In genomic region chr17:78122221-78122990, GRCh38 we compare ENCODE assay signal across 2 cellular contexts.
A peak's percentile ranks its signal among the peaks of the same experiment; 100 is the strongest.
TF ChIP-seq lines count a peak whose summit lies in the region.

No MANE protein-coding gene starts in this region.

TF ChIP-seq in GM12878, 131 proteins besides CTCF, POLR2A, EP300 and RAD21:
- TF ChIP-seq USF1 (IDR thresholded peaks at IDR 0.05; ENCODE audit: borderline replicate concordance, extremely low read length, insufficient read depth, low read depth, low read length) (peak; percentile 15), YBX1 (IDR thresholded peaks at IDR 0.05) (no peak), MEF2B (IDR thresholded peaks at IDR 0.05; ENCODE audit: partially characterized antibody, poor library complexity, severe bottlenecking) (no peak), NRF1 (conservative IDR thresholded peaks at IDR 0.05; ENCODE audit: low read depth, low read length) (no peak)
- TF ChIP-seq, protein P1, sequence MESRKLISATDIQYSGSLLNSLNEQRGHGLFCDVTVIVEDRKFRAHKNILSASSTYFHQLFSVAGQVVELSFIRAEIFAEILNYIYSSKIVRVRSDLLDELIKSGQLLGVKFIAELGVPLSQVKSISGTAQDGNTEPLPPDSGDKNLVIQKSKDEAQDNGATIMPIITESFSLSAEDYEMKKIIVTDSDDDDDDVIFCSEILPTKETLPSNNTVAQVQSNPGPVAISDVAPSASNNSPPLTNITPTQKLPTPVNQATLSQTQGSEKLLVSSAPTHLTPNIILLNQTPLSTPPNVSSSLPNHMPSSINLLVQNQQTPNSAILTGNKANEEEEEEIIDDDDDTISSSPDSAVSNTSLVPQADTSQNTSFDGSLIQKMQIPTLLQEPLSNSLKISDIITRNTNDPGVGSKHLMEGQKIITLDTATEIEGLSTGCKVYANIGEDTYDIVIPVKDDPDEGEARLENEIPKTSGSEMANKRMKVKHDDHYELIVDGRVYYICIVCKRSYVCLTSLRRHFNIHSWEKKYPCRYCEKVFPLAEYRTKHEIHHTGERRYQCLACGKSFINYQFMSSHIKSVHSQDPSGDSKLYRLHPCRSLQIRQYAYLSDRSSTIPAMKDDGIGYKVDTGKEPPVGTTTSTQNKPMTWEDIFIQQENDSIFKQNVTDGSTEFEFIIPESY (IDR thresholded peaks at IDR 0.05), result peak; percentile 52; the same call in 1 of the 2 replicates
- TF ChIP-seq, protein P2, sequence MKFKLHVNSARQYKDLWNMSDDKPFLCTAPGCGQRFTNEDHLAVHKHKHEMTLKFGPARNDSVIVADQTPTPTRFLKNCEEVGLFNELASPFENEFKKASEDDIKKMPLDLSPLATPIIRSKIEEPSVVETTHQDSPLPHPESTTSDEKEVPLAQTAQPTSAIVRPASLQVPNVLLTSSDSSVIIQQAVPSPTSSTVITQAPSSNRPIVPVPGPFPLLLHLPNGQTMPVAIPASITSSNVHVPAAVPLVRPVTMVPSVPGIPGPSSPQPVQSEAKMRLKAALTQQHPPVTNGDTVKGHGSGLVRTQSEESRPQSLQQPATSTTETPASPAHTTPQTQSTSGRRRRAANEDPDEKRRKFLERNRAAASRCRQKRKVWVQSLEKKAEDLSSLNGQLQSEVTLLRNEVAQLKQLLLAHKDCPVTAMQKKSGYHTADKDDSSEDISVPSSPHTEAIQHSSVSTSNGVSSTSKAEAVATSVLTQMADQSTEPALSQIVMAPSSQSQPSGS (IDR thresholded peaks at IDR 0.05; ENCODE audit: low read length), result no peak

TF ChIP-seq in WTC11, 78 proteins besides CTCF, POLR2A, EP300 and RAD21:
- no peak for TF ChIP-seq ZNF425 (CRISPR knock-in tag; conservative IDR thresholded peaks at IDR 0.05)
- TF ChIP-seq, protein P2 (CRISPR knock-in tag; IDR thresholded peaks at IDR 0.05; ENCODE audit: borderline replicate concordance, low read depth), result no peak
- no peak for TF ChIP-seq CBFB (CRISPR knock-in tag; IDR thresholded peaks at IDR 0.05; ENCODE audit: low read depth)
